ENCODE assay signal across 9 cellular contexts in genomic region chr7:100540073-100540723, GRCh38. TPM values are rescaled to one million over a fixed set of nuclear protein-coding genes. Genes with fewer than 3 reads are reported as not detected.
DNase-seq lines count a peak whose midpoint lies in the region; ATAC-seq, FAIRE-seq and TF ChIP-seq lines count a peak whose summit lies in the region.
"Had no signal": no experiment of that assay in that cellular context is flagged by ENCODE, and none has a peak within 500 bp of the region (broad histone marks: within the 10 kb centered on the region; RNA-seq: fewer than 3 reads in every experiment).

No MANE protein-coding gene starts in this region.

- peak; percentile 33 to 55 for DNase-seq in A549 (ENCODE audit: low read depth in 1 of 2, low spot score in 1 of 2)
- no peak for DNase-seq in mammary epithelial cell
- peak; percentile 86 for DNase-seq in mucosa of gallbladder (ENCODE audit: low spot score)
- DNase-seq in DMS114 treated with DMSO at 0.1 percent for 48 hours (lab: John Stamatoyannopoulos, UW; ENCODE audit: unreplicated experiment) = no peak
- no peak for DNase-seq in NCI-H2196 treated with DMSO at 0.1 percent for 48 hours (lab: John Stamatoyannopoulos, UW; ENCODE audit: unreplicated experiment)
- DNase-seq in NCI-H524 (lab: John Stamatoyannopoulos, UW) = no peak
- DNase-seq: stimulated activated CD4-positive, alpha-beta T cell treated with anti-CD3 and anti-CD28 coated beads, Interleukin-4, amount 100 ng/mL, for 4 hours had no signal

- no peak for TF ChIP-seq RAD21 in A549 (conservative IDR thresholded peaks at IDR 0.05 in 1 of 2, IDR thresholded peaks at IDR 0.05 in 1 of 2)

- no peak for TF ChIP-seq CTCF in A549 (IDR thresholded peaks at IDR 0.05)
- TF ChIP-seq CTCF in mammary epithelial cell (conservative IDR thresholded peaks at IDR 0.05 in 1 of 2, IDR thresholded peaks at IDR 0.05 in 1 of 2; ENCODE audit: extremely low read depth in 1 of 2, insufficient read depth in 1 of 2, low read depth in 1 of 2, low read length in 2 of 2) = no peak

- no peak for FAIRE-seq in A549 (lab: Jason Lieb, UNC)

- H3K4me1 ChIP-seq in A549 = peaks cover 52% of the 10 kb centered on the region
- peaks cover 42% of the 10 kb centered on the region for H3K4me1 ChIP-seq in HUES48 (ENCODE audit: control insufficient read depth, insufficient read depth, low read length)
- H3K4me1 ChIP-seq in mammary epithelial cell (ENCODE audit: insufficient read depth, low read length) = peaks cover 19% of the 10 kb centered on the region

- H3K36me3 ChIP-seq in HUES48 (ENCODE audit: control insufficient read depth, insufficient read depth, low read length) = no peaks in the 10 kb centered on the region
- no peaks in the 10 kb centered on the region for H3K36me3 ChIP-seq in mammary epithelial cell (ENCODE audit: insufficient read depth, low read length)

- H3K4me3 ChIP-seq in A549 = peak overlapping the region; percentile 68
- H3K4me3 ChIP-seq in HUES48 (ENCODE audit: low read depth, low read length) = peak overlapping the region; percentile 79
- peak overlapping the region; percentile 60 to 72 (median 66) for H3K4me3 ChIP-seq in mammary epithelial cell (replicated peaks in 1 of 3; ENCODE audit: insufficient read depth in 1 of 3, low read depth in 2 of 3, low read length in 3 of 3)

- H3K9ac ChIP-seq in HUES48 (ENCODE audit: low read depth, low read length) (no peak overlapping the region), mammary epithelial cell (ENCODE audit: insufficient read depth, low read length) (peak overlapping the region; percentile 7)

- ATAC-seq in A549 (no peak), HG02870 (IDR thresholded peaks at IDR 0.05; ENCODE audit: unreplicated experiment) (no peak)

- peaks cover 16% of the 10 kb centered on the region for H3K79me2 ChIP-seq in mammary epithelial cell (ENCODE audit: insufficient read depth, low read length)

- in situ Hi-C loops in mammary epithelial cell (cut with MboI; ENCODE audit: low sequenced_read_pairs in 2 of 2) = no loop called here

- POLR2A ChIA-PET in A549 (lab: Yijun Ruan, JAX) = interaction anchor here (1.7 kb wide), 1 partner anchor 112 kb away, joined by 7 read pairs; the partner anchor contains the start of gene ZCWPW1

- peak overlapping the region; percentile 86 for H2AFZ ChIP-seq in mammary epithelial cell (ENCODE audit: low read depth, low read length)

- dilution Hi-C loops in mammary epithelial cell (cut with HindIII; ENCODE audit: low sequenced_read_pairs) = no loop called here

- peak overlapping the region; percentile 98 for H3K4me2 ChIP-seq in A549
- peak overlapping the region; percentile 85 for H3K4me2 ChIP-seq in mammary epithelial cell (ENCODE audit: insufficient read depth, low read depth, low read length)

- WGBS in A549 (ENCODE audit: missing lambda C conversion rate) = 27% methylated on average over 6 of the region's 6 CpGs
- 31% methylated on average over 6 of the region's 6 CpGs for WGBS in mammary epithelial cell (ENCODE audit: low coverage, missing lambda C conversion rate)

- no peak for TF ChIP-seq EP300 in A549 (IDR thresholded peaks at IDR 0.05)

- no peaks in the 10 kb centered on the region for H3K9me3 ChIP-seq in A549
- no peaks in the 10 kb centered on the region for H3K9me3 ChIP-seq in HUES48 (ENCODE audit: control insufficient read depth, insufficient read depth, low read length)
- H3K9me3 ChIP-seq in mammary epithelial cell (replicated peaks; ENCODE audit: insufficient read depth, low read length) = no peaks in the 10 kb centered on the region

- CTCF ChIA-PET in A549 (lab: Yijun Ruan, JAX) = interaction anchor here (0.6 to 19.2 kb wide), 3 partner anchors 20 to 57 kb away, joined by 7 to 316 read pairs (median 20); partner anchors contain the start of gene NYAP1
- CTCF ChIA-PET in mammary epithelial cell (lab: Charles Lee; ENCODE audit: low non-redundant PET) = no interaction called here

- H4K20me1 ChIP-seq in mammary epithelial cell (ENCODE audit: insufficient read depth, low read length) = no peaks in the 10 kb centered on the region

- TF ChIP-seq POLR2A in A549 (IDR thresholded peaks at IDR 0.05; ENCODE audit: low read length) = no peak

- no TSS peak for BruUV-seq in mammary epithelial cell (replicated peaks; lab: Mats Ljungman, UMichigan)

- H3K27ac ChIP-seq in A549 (peak overlapping the region; percentile 71 to 88), HUES48 (ENCODE audit: low read depth, low read length) (no peak overlapping the region), mammary epithelial cell (ENCODE audit: insufficient read depth, low read depth, low read length) (no peak overlapping the region)

- intact Hi-C loops in mammary epithelial cell (cut with micrococcal nuclease) = no loop called here

- peaks cover 9% of the 10 kb centered on the region for H3K27me3 ChIP-seq in HUES48 (ENCODE audit: control insufficient read depth, insufficient read depth, low read length)
- H3K27me3 ChIP-seq in mammary epithelial cell (ENCODE audit: insufficient read depth, low read length) = no peaks in the 10 kb centered on the region

TF ChIP-seq in A549, 52 proteins besides CTCF, POLR2A, EP300 and RAD21 (continues in another document):
- no peak for TF ChIP-seq BHLHE40 (IDR thresholded peaks at IDR 0.05; ENCODE audit: low read depth, low read length)
- no peak for TF ChIP-seq FOXS1 (CRISPR knock-in tag; IDR thresholded peaks at IDR 0.05)
- TF ChIP-seq KDM1A (IDR thresholded peaks at IDR 0.05; ENCODE audit: low read depth) = no peak
- TF ChIP-seq EHMT2 (IDR thresholded peaks at IDR 0.05; ENCODE audit: low read depth) = no peak
- TF ChIP-seq FOSL2 (IDR thresholded peaks at IDR 0.05) = no peak
- no peak for TF ChIP-seq FOSL2 (CRISPR knock-in tag; IDR thresholded peaks at IDR 0.05)
- TF ChIP-seq MYC (IDR thresholded peaks at IDR 0.05; ENCODE audit: borderline replicate concordance, low read length) = no peak
- no peak for TF ChIP-seq SMC3 (IDR thresholded peaks at IDR 0.05)
- no peak for TF ChIP-seq MAFK (IDR thresholded peaks at IDR 0.05; ENCODE audit: partially characterized antibody)
- TF ChIP-seq ZNF302 (CRISPR knock-in tag; IDR thresholded peaks at IDR 0.05) = no peak
- TF ChIP-seq EHF (CRISPR knock-in tag; IDR thresholded peaks at IDR 0.05) = no peak
- no peak for TF ChIP-seq PBX3 (IDR thresholded peaks at IDR 0.05)

RNA-seq across cellular contexts. Expression of gene AGFG2, which starts 1.2 kb away (rescaled TPM):
- polyA plus RNA-seq in A549 (2011; rRNA removed) = 13.5 and 16.0 TPM in 2 replicates
- 14.0 and 21.0 TPM in 2 replicates for polyA plus RNA-seq in A549 (2012; cell fraction: cytosol; rRNA removed)
- 19.8 and 27.8 TPM in 2 replicates for polyA plus RNA-seq in A549 (2012; cell fraction: nucleus; rRNA removed)
- 18.0 to 39.3 TPM (median 31.8 TPM) in 3 replicates for polyA plus RNA-seq in A549 (2017; fragmentation: RNase III; extraction: RNeasy Plus Mini Kit Qiagen cat#74134 plus additional on column Dnase treatment)
- 12.3 and 20.3 TPM in 2 replicates for polyA minus RNA-seq in A549 (2011; rRNA and poly(A)+ RNA removed)
- total RNA-seq in mammary epithelial cell = 10 to 100 TPM in 1 of 2 donors, 1 to 10 TPM in 1; 8.0 to 10.9 TPM
- 4.0 TPM for polyA plus RNA-seq in mammary epithelial cell
- 11.4 TPM for polyA minus RNA-seq in mammary epithelial cell
- 102 TPM for total RNA-seq in mucosa of gallbladder

RNA-seq across cellular contexts. Expression of gene SAP25, which starts 33.5 kb away (rescaled TPM):
- 0.19 TPM in 1 of 2 replicates, not detected in the other for polyA plus RNA-seq in A549 (2011; rRNA removed)
- 0.36 and 0.73 TPM in 2 replicates for polyA plus RNA-seq in A549 (2012; cell fraction: cytosol; rRNA removed)
- polyA plus RNA-seq in A549 (2012; cell fraction: nucleus; rRNA removed) = 6.9 and 7.1 TPM in 2 replicates
- polyA plus RNA-seq in A549 (2017; fragmentation: RNase III; extraction: RNeasy Plus Mini Kit Qiagen cat#74134 plus additional on column Dnase treatment) = 0.24 to 0.37 TPM (median 0.26 TPM) in 3 replicates
- polyA minus RNA-seq in A549 (2011; rRNA and poly(A)+ RNA removed) = not detected in 2 replicates
- total RNA-seq in mammary epithelial cell = 1 to 10 TPM in 1 of 2 donors, not detected in 1; 2.0 TPM
- 0.18 TPM for polyA plus RNA-seq in mammary epithelial cell
- not detected for polyA minus RNA-seq in mammary epithelial cell
- 13.3 TPM for total RNA-seq in mucosa of gallbladder

RNA-seq across cellular contexts. Expression of gene LRCH4, which starts 45.7 kb away (rescaled TPM):
- polyA plus RNA-seq in A549 (2011; rRNA removed) = 5.3 and 5.5 TPM in 2 replicates
- polyA plus RNA-seq in A549 (2012; cell fraction: cytosol; rRNA removed) = 9.7 and 12.3 TPM in 2 replicates
- polyA plus RNA-seq in A549 (2012; cell fraction: nucleus; rRNA removed) = 65.3 and 90.1 TPM in 2 replicates
- 13.7 to 17.1 TPM (median 17.1 TPM) in 3 replicates for polyA plus RNA-seq in A549 (2017; fragmentation: RNase III; extraction: RNeasy Plus Mini Kit Qiagen cat#74134 plus additional on column Dnase treatment)
- 8.9 and 10.5 TPM in 2 replicates for polyA minus RNA-seq in A549 (2011; rRNA and poly(A)+ RNA removed)
- total RNA-seq in mammary epithelial cell = 10 to 100 TPM in 1 of 2 donors, 1 to 10 TPM in 1; 7.8 to 29.1 TPM
- 8.1 TPM for polyA plus RNA-seq in mammary epithelial cell
- polyA minus RNA-seq in mammary epithelial cell = 6.0 TPM
- 131 TPM for total RNA-seq in mucosa of gallbladder

RNA-seq across cellular contexts. Expression of gene FBXO24, which starts 45.9 kb away (rescaled TPM):
- polyA plus RNA-seq in A549 (2011; rRNA removed) (0.36 and 0.52 TPM in 2 replicates), A549 (2017; fragmentation: RNase III; extraction: RNeasy Plus Mini Kit Qiagen cat#74134 plus additional on column Dnase treatment) (0.13 to 0.37 TPM (median 0.19 TPM) in 3 replicates), mammary epithelial cell (0.44 TPM)
- polyA plus RNA-seq in A549 (2012; cell fraction: cytosol; rRNA removed) = 0.57 and 0.65 TPM in 2 replicates
- 1.1 and 1.4 TPM in 2 replicates for polyA plus RNA-seq in A549 (2012; cell fraction: nucleus; rRNA removed)
- 1.2 and 1.8 TPM in 2 replicates for polyA minus RNA-seq in A549 (2011; rRNA and poly(A)+ RNA removed)
- total RNA-seq in mammary epithelial cell (under 1 TPM; 0.17 to 0.45 TPM), mucosa of gallbladder (1.6 TPM)
- polyA minus RNA-seq in mammary epithelial cell = not detected

RNA-seq across cellular contexts. Expression of gene NYAP1, which starts 56.5 kb away (rescaled TPM):
- polyA plus RNA-seq in A549 (2011; rRNA removed) (0.32 and 0.47 TPM in 2 replicates), A549 (2017; fragmentation: RNase III; extraction: RNeasy Plus Mini Kit Qiagen cat#74134 plus additional on column Dnase treatment) (1.5 to 3.7 TPM (median 3.1 TPM) in 3 replicates), mammary epithelial cell (0.09 TPM)
- polyA plus RNA-seq in A549 (2012; cell fraction: cytosol; rRNA removed) = 0.70 and 0.96 TPM in 2 replicates
- polyA plus RNA-seq in A549 (2012; cell fraction: nucleus; rRNA removed) = 1.6 and 1.9 TPM in 2 replicates
- 0.12 and 0.24 TPM in 2 replicates for polyA minus RNA-seq in A549 (2011; rRNA and poly(A)+ RNA removed)
- total RNA-seq in mammary epithelial cell (under 1 TPM; 0.33 to 0.80 TPM), mucosa of gallbladder (1.2 TPM)
- polyA minus RNA-seq in mammary epithelial cell = not detected

Comparison
In these comparisons a context has a peak if more than half of its experiments do, and no peak if none do; other contexts are left out.
1. DNase-seq: peak in A549 (2 of 2) and mucosa of gallbladder (single experiment); none in mammary epithelial cell (single experiment), DMS114 treated with DMSO at 0.1 percent for 48 hours (single experiment), NCI-H2196 treated with DMSO at 0.1 percent for 48 hours (single experiment) and NCI-H524 (0 of 2).
2. H3K27ac ChIP-seq: peak in A549 (2 of 2); none in HUES48 (single experiment) and mammary epithelial cell (single experiment).
3. Peak in every context shown above with its lines, with median percentiles within 50 percentile points of each other: H3K4me3 ChIP-seq.